8 cellular contexts compared by ENCODE assay signal in genomic region chr3:107987036-107987557, GRCh38.
A peak's percentile ranks its signal among the peaks of the same experiment; 100 is the strongest.
DNase-seq lines count a peak whose midpoint lies in the region; ATAC-seq lines count a peak whose summit lies in the region.

No MANE protein-coding gene starts in this region.

- ATAC-seq in HG03045 (IDR thresholded peaks at IDR 0.05; ENCODE audit: unreplicated experiment) (no peak), HG03196 (IDR thresholded peaks at IDR 0.05; ENCODE audit: unreplicated experiment) (no peak)

- intact Hi-C loops in cardiac septum (cut with DNase I), result loop anchor here (2.0 kb wide), 2 partner anchors 16 to 30 kb away; no protein-coding TSS in a partner anchor

- H3K4me3 ChIP-seq in skin epidermis, result no peak overlapping the region

- peak overlapping the region in 16 of 21 experiments; percentile 3 to 82 (median 66) for H3K27ac ChIP-seq in skin epidermis

- DNase-seq in H4 (ENCODE audit: low spot score), result peak; percentile 88
- peak; percentile 61 for DNase-seq in SW480 (ENCODE audit: low spot score)
- DNase-seq in cardiac septum (ENCODE audit: low spot score), result peak; percentile 78
- DNase-seq in cerebellar nuclear complex (lab: John Stamatoyannopoulos, UW), result no peak
- DNase-seq in NCI-H510A treated with DMSO at 0.1 percent for 48 hours (lab: John Stamatoyannopoulos, UW), result no peak

Comparison
In these comparisons a context has a peak if more than half of its experiments do, and no peak if none do; other contexts are left out.
1. DNase-seq: peak in H4 (single experiment), SW480 (single experiment) and cardiac septum (single experiment); none in cerebellar nuclear complex (0 of 2) and NCI-H510A treated with DMSO at 0.1 percent for 48 hours (single experiment).